ENCODE assay signal across 8 cellular contexts in genomic region chr5:64166201-64166959, GRCh38. TPM values are rescaled to one million over a fixed set of nuclear protein-coding genes. Genes with fewer than 3 reads are reported as not detected.
DNase-seq lines count a peak whose midpoint lies in the region; ATAC-seq and TF ChIP-seq lines count a peak whose summit lies in the region.

No MANE protein-coding gene starts in this region.

- POLR2A ChIA-PET in CD8-positive, alpha-beta memory T cell (lab: Charles Lee), result no interaction called here

- H3K36me3 ChIP-seq in endocrine pancreas (ENCODE audit: control insufficient read depth, insufficient read depth, low read length) (no peaks in the 10 kb centered on the region), mucosa of rectum (ENCODE audit: control insufficient read depth in 2 of 2, insufficient read depth in 2 of 2, low read length in 2 of 2) (no peaks in the 10 kb centered on the region)
- no peaks in the 10 kb centered on the region for H3K36me3 ChIP-seq in CD8-positive, alpha-beta memory T cell (ENCODE audit: insufficient read depth, low read length)

- intact Hi-C loops in posterior vena cava (cut with DNase I), result no loop called here

- H3K27me3 ChIP-seq in endocrine pancreas (ENCODE audit: control insufficient read depth, insufficient read depth, low read length) (no peaks in the 10 kb centered on the region), mucosa of rectum (ENCODE audit: control insufficient read depth in 2 of 2, insufficient read depth in 2 of 2, low read length in 2 of 2) (peaks cover 7 to 18% of the 10 kb centered on the region in 2 donors)
- peaks cover 5% of the 10 kb centered on the region for H3K27me3 ChIP-seq in CD8-positive, alpha-beta memory T cell (ENCODE audit: insufficient read depth, low read length, poor library complexity, severe bottlenecking)

- no peak for TF ChIP-seq CTCF in AG09309 (IDR thresholded peaks at IDR 0.05; ENCODE audit: control insufficient read depth, insufficient read depth, low read depth, low read length, missing control alignments)

- no peak overlapping the region for H3K4me3 Mint-ChIP-seq in effector memory CD8-positive, alpha-beta T cell
- H3K4me3 Mint-ChIP-seq in CD8-positive, alpha-beta memory T cell, result peak overlapping the region in 2 of 7 donors; percentile 33 to 44

- H3K9me3 Mint-ChIP-seq in effector memory CD8-positive, alpha-beta T cell, result peaks cover 0 to 7% of the 10 kb centered on the region in 2 donors
- peaks cover 0 to 8% (median 0%) of the 10 kb centered on the region in 5 donors for H3K9me3 Mint-ChIP-seq in CD8-positive, alpha-beta memory T cell

- H3K9me3 ChIP-seq in endocrine pancreas (ENCODE audit: control insufficient read depth, low read length) (no peaks in the 10 kb centered on the region), mucosa of rectum (ENCODE audit: control insufficient read depth in 2 of 2, low read length in 2 of 2) (no peaks in the 10 kb centered on the region)
- no peaks in the 10 kb centered on the region for H3K9me3 ChIP-seq in CD8-positive, alpha-beta memory T cell (ENCODE audit: low read length)

- no peak overlapping the region for H3K27ac ChIP-seq in mucosa of rectum (ENCODE audit: low read depth in 2 of 2, low read length in 2 of 2)
- no peak overlapping the region for H3K27ac ChIP-seq in CD8-positive, alpha-beta memory T cell (ENCODE audit: low read depth, low read length)

- H3K4me1 ChIP-seq in endocrine pancreas (ENCODE audit: control insufficient read depth, insufficient read depth, low read length) (peaks cover 32% of the 10 kb centered on the region), mucosa of rectum (ENCODE audit: control insufficient read depth in 2 of 2, insufficient read depth in 2 of 2, low read length in 2 of 2) (peaks cover 0 to 4% of the 10 kb centered on the region in 2 donors)
- H3K4me1 ChIP-seq in CD8-positive, alpha-beta memory T cell (ENCODE audit: insufficient read depth, low read length), result no peaks in the 10 kb centered on the region

- CTCF ChIA-PET in CD8-positive, alpha-beta memory T cell (lab: Charles Lee), result no interaction called here

- H3K9ac ChIP-seq in endocrine pancreas (ENCODE audit: control insufficient read depth, insufficient read depth, low read length) (peak overlapping the region; percentile 86), mucosa of rectum (ENCODE audit: low read depth in 1 of 2, low read length in 2 of 2) (peak overlapping the region; percentile 38 to 62)

- H3K27me3 Mint-ChIP-seq in effector memory CD8-positive, alpha-beta T cell, result peaks cover 7 to 30% of the 10 kb centered on the region in 2 donors
- H3K27me3 Mint-ChIP-seq in CD8-positive, alpha-beta memory T cell, result peaks cover 25% of the 10 kb centered on the region in 2 donors

- DNase-seq in AG09309 (ENCODE audit: low read depth), result no peak
- DNase-seq in effector memory CD8-positive, alpha-beta T cell, result no peak
- DNase-seq in NCI-H446 treated with DMSO at 0.1 percent for 48 hours (lab: John Stamatoyannopoulos, UW), result no peak
- DNase-seq in CD8-positive, alpha-beta memory T cell, result no peak
- no peak for DNase-seq in posterior vena cava (ENCODE audit: low spot score)

- ATAC-seq in HG03432 (IDR thresholded peaks at IDR 0.05; ENCODE audit: unreplicated experiment), result peak; percentile 25
- no peak for ATAC-seq in effector memory CD8-positive, alpha-beta T cell (replicated peaks)

- no peak overlapping the region for H3K27ac Mint-ChIP-seq in effector memory CD8-positive, alpha-beta T cell
- no peak overlapping the region for H3K27ac Mint-ChIP-seq in CD8-positive, alpha-beta memory T cell

- no peaks in the 10 kb centered on the region for H3K36me3 Mint-ChIP-seq in effector memory CD8-positive, alpha-beta T cell (ENCODE audit: insufficient read depth)
- H3K36me3 Mint-ChIP-seq in CD8-positive, alpha-beta memory T cell, result no peaks in the 10 kb centered on the region

- no peaks in the 10 kb centered on the region for H3K4me1 Mint-ChIP-seq in effector memory CD8-positive, alpha-beta T cell (ENCODE audit: low read depth in 2 of 2)
- peaks cover 2 to 4% (median 4%) of the 10 kb centered on the region in 3 donors for H3K4me1 Mint-ChIP-seq in CD8-positive, alpha-beta memory T cell

- H3K4me3 ChIP-seq in AG09309 (ENCODE audit: control insufficient read depth, low read depth, low read length) (peak overlapping the region; percentile 58), endocrine pancreas (ENCODE audit: control insufficient read depth, insufficient read depth, low read length) (peak overlapping the region; percentile 98), mucosa of rectum (ENCODE audit: low read length in 2 of 2) (peak overlapping the region; percentile 56 to 68)
- no peak overlapping the region for H3K4me3 ChIP-seq in CD8-positive, alpha-beta memory T cell (ENCODE audit: low read length)

RNA-seq across cellular contexts. Expression of gene RNF180, which starts 0.7 kb away (rescaled TPM):
- not detected for total RNA-seq in CD8-positive, alpha-beta memory T cell
- not detected for polyA plus RNA-seq in CD8-positive, alpha-beta memory T cell
- 10 to 100 TPM; 49.6 to 50.7 TPM for total RNA-seq in posterior vena cava

Comparison
In these comparisons a context has a peak if more than half of its experiments do, and no peak if none do; other contexts are left out.
1. RNA of gene RNF180, which starts 0.7 kb away (total RNA-seq): 49.6 to 50.7 TPM in posterior vena cava; not detected in CD8-positive, alpha-beta memory T cell; every median in the first group is over 10 times any median in the second.